Comparison of ENCODE assay signal across 8 cellular contexts in the genomic region with DNA sequence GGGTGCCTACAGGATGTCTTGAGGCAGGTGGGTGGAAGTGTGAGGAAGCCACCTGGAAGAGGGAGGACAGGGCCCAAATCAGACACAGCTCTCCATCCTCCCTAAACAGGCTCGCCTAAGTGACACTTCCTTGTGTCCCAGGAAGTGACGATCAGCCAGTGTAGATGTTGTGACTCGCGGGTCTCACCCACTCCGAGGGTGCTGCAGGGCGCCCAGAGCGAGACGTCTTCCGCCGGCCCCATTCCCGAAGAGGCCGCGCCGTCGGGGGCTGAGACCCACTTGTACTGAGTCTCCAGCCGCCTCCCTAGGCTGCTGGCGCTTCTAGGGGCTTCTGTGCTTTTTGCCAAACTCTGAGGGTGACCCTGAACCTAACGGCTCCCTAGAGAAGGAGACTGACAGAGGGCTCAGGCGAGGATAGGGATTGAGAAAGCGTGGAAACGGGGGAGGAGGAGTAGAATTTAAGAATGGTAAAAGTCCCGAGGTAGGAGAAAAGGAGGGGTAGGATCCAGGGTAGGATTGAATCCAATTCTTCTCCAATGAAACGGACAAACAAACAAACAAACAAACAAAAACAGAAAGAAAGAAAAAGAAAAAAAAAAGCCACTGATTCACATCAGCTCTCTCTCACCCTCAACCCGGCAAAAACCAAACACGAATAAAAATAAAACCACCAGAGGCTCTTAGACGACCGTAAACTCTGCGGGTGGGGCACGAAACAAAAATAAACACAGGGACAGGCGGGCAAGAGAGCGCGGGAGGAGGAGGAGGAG. TPM values are rescaled to one million over a fixed set of nuclear protein-coding genes. Genes with fewer than 3 reads are reported as not detected.
DNase-seq lines count a peak whose midpoint lies in the region; ATAC-seq and TF ChIP-seq lines count a peak whose summit lies in the region.

No MANE protein-coding gene starts in this region.

- intact Hi-C loops in body of pancreas (cut with DNase I) = no loop called here
- intact Hi-C loops in sciatic nerve (cut with DNase I) = no loop called here

- H3K36me3 ChIP-seq in body of pancreas (replicated peaks in 1 of 2; ENCODE audit: insufficient read depth in 1 of 2, low read depth in 2 of 2) = no peaks in the 10 kb centered on the region
- H3K36me3 ChIP-seq in iPS-18a (ENCODE audit: control insufficient read depth, low read depth, low read length) = no peaks in the 10 kb centered on the region

- H3K36me3 Mint-ChIP-seq in stimulated activated naive CD8-positive, alpha-beta T cell treated with anti-CD3 and anti-CD28 coated beads, Interleukin-15, Interleukin-2, amounts not matched to agents 100 ng/mL and 50 ng/mL, for 24 hours (ENCODE audit: low read depth) = no peaks in the 10 kb centered on the region

- peak overlapping the region; percentile 84 for H3K4me3 Mint-ChIP-seq in stimulated activated naive CD8-positive, alpha-beta T cell treated with anti-CD3 and anti-CD28 coated beads, Interleukin-15, Interleukin-2, amounts not matched to agents 100 ng/mL and 50 ng/mL, for 24 hours

- TF ChIP-seq POLR2A in body of pancreas (IDR thresholded peaks at IDR 0.05) = peak in 2 of 3 donors; percentile 53 to 67

- H3K4me1 Mint-ChIP-seq in stimulated activated naive CD8-positive, alpha-beta T cell treated with anti-CD3 and anti-CD28 coated beads, Interleukin-15, Interleukin-2, amounts not matched to agents 100 ng/mL and 50 ng/mL, for 24 hours (ENCODE audit: low read depth) = peaks cover 17% of the 10 kb centered on the region

- H3K27ac Mint-ChIP-seq in stimulated activated naive CD8-positive, alpha-beta T cell treated with anti-CD3 and anti-CD28 coated beads, Interleukin-15, Interleukin-2, amounts not matched to agents 100 ng/mL and 50 ng/mL, for 24 hours = peak overlapping the region; percentile 81

- H3K27me3 Mint-ChIP-seq in stimulated activated naive CD8-positive, alpha-beta T cell treated with anti-CD3 and anti-CD28 coated beads, Interleukin-15, Interleukin-2, amounts not matched to agents 100 ng/mL and 50 ng/mL, for 24 hours = peaks cover 76% of the 10 kb centered on the region

- peak overlapping the region; percentile 37 to 75 (median 48) for H3K27ac ChIP-seq in body of pancreas
- no peak overlapping the region for H3K27ac ChIP-seq in iPS-18a (ENCODE audit: low read length)

- H3K4me3 ChIP-seq in body of pancreas (peak overlapping the region in 1 of 2 donors; percentile 4), iPS-18a (ENCODE audit: low read length) (peak overlapping the region; percentile 61)

- ATAC-seq in stimulated activated naive CD8-positive, alpha-beta T cell treated with anti-CD3 and anti-CD28 coated beads, Interleukin-15, Interleukin-2, amounts not matched to agents 100 U/mL and 50 U/mL, for 24 hours = no peak
- ATAC-seq in body of pancreas (peak; percentile 31), sciatic nerve (peak; percentile 86)

- TF ChIP-seq CTCF in body of pancreas (IDR thresholded peaks at IDR 0.05) = no peak

- no peak for DNase-seq in stimulated activated naive CD8-positive, alpha-beta T cell treated with anti-CD3 and anti-CD28 coated beads, Interleukin-15, Interleukin-2, amounts not matched to agents 100 U/mL and 50 U/mL, for 24 hours
- DNase-seq in NCI-H1694 (lab: John Stamatoyannopoulos, UW) (peak; percentile 38), body of pancreas (peak; percentile 14 to 29 (median 20)), sciatic nerve (ENCODE audit: low spot score) (peak; percentile 62), HT-29 (ENCODE audit: low spot score) (no peak)
- DNase-seq in central memory CD4-positive, alpha-beta T cell = no peak

- H3K9me3 ChIP-seq in body of pancreas (no peaks in the 10 kb centered on the region), iPS-18a (ENCODE audit: control insufficient read depth, low read depth, low read length) (no peaks in the 10 kb centered on the region)

- H3K27me3 ChIP-seq in body of pancreas (peaks cover 0 to 16% of the 10 kb centered on the region in 2 donors), iPS-18a (ENCODE audit: control insufficient read depth, insufficient read depth, low read length) (peaks cover 13% of the 10 kb centered on the region)

- H3K4me1 ChIP-seq in body of pancreas = peaks cover 17% of the 10 kb centered on the region
- peaks cover 7% of the 10 kb centered on the region for H3K4me1 ChIP-seq in iPS-18a (ENCODE audit: control insufficient read depth, low read depth, low read length)

- WGBS in body of pancreas, 2 donors = 2 to 3% methylated on average over 25 to 32 of the region's 32 CpGs

- peak overlapping the region; percentile 60 for H3K9ac ChIP-seq in iPS-18a (ENCODE audit: low read length)

- H3K9me3 Mint-ChIP-seq in stimulated activated naive CD8-positive, alpha-beta T cell treated with anti-CD3 and anti-CD28 coated beads, Interleukin-15, Interleukin-2, amounts not matched to agents 100 ng/mL and 50 ng/mL, for 24 hours = no peaks in the 10 kb centered on the region

RNA-seq across cellular contexts. Expression of a gene that starts 0.5 kb away (rescaled TPM):
- total RNA-seq in body of pancreas (1 to 10 TPM; 2.1 to 5.3 TPM), sciatic nerve (9.8 TPM)
- total RNA-seq in HT-29 (2014; rRNA removed; shearing (Covaris generic)) = not detected in 2 replicates

Comparison
In these comparisons a context has a peak if more than half of its experiments do, and no peak if none do; other contexts are left out.
1. DNase-seq: peak in NCI-H1694 (single experiment), body of pancreas (4 of 4) and sciatic nerve (single experiment); none in stimulated activated naive CD8-positive, alpha-beta T cell treated with anti-CD3 and anti-CD28 coated beads, Interleukin-15, Interleukin-2, amounts not matched to agents 100 U/mL and 50 U/mL, for 24 hours (single experiment), central memory CD4-positive, alpha-beta T cell (single experiment) and HT-29 (single experiment).